ENCODE assay signal across 9 cellular contexts in the genomic region with DNA sequence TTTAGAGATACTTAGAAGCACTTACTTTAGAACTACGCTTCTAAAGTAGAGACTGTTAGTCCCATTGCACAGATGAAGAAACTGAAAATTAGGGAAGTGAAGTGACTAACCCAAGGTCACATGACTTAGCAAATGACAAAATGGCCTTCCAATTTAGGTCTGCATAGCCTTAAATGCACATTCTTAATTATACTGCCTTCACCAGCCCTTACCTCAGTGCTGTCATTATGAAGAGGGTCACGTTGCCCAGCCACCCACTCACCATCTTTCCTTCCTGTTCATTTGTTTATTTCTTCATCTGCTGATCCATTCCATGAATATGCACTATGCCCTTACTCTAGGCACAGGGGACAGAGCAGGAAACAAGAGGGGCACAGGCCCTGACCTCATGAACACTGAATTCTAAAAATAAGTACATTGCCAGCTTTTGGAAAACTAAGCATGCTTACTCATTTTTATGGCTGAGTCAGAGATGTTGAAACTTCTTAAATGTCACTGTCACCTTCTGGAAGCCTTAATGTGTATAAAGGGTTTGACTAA. TPM values are rescaled to one million over a fixed set of nuclear protein-coding genes. Genes with fewer than 3 reads are reported as not detected.
A peak's percentile ranks its signal among the peaks of the same experiment; 100 is the strongest.
DNase-seq lines count a peak whose midpoint lies in the region; ATAC-seq and TF ChIP-seq lines count a peak whose summit lies in the region.
"Had no signal": no experiment of that assay in that cellular context is flagged by ENCODE, and none has a peak within 500 bp of the region (broad histone marks: within the 10 kb centered on the region; RNA-seq: fewer than 3 reads in every experiment).

No MANE protein-coding gene starts in this region.

- ATAC-seq in stimulated activated effector memory CD8-positive, alpha-beta T cell treated with anti-CD3 and anti-CD28 coated beads, Interleukin-12 subunit alpha, Interleukin-12 subunit beta, amount 100 ng/mL, for 72 hours: peak; percentile 97
- ATAC-seq: CD8-positive, alpha-beta T cell had no signal

- H3K4me3 Mint-ChIP-seq in activated CD4-positive, alpha-beta T cell treated with anti-CD3 and anti-CD28 coated beads, Interleukin-2, amount 10 ng/mL, durations not matched to agents 24 days and 14 days: peak overlapping the region; percentile 42
- peak overlapping the region; percentile 29 for H3K4me3 Mint-ChIP-seq in stimulated activated effector memory CD8-positive, alpha-beta T cell treated with anti-CD3 and anti-CD28 coated beads, Interleukin-12 subunit alpha, Interleukin-12 subunit beta, amount 100 ng/mL, for 72 hours
- H3K4me3 Mint-ChIP-seq in endothelial cell (ENCODE audit: unreplicated experiment): no peak overlapping the region
- H3K4me3 Mint-ChIP-seq: CD8-positive, alpha-beta T cell had no signal

- H3K36me3 Mint-ChIP-seq in activated CD4-positive, alpha-beta T cell treated with anti-CD3 and anti-CD28 coated beads, Interleukin-2, amount 10 ng/mL, durations not matched to agents 24 days and 14 days (ENCODE audit: low read depth): peaks cover 73% of the 10 kb centered on the region
- H3K36me3 Mint-ChIP-seq in stimulated activated effector memory CD8-positive, alpha-beta T cell treated with anti-CD3 and anti-CD28 coated beads, Interleukin-12 subunit alpha, Interleukin-12 subunit beta, amount 100 ng/mL, for 72 hours: peaks cover 100% of the 10 kb centered on the region
- no peaks in the 10 kb centered on the region for H3K36me3 Mint-ChIP-seq in endothelial cell (ENCODE audit: low read depth, unreplicated experiment)

- DNase-seq in activated CD4-positive, alpha-beta T cell treated with anti-CD3 and anti-CD28 coated beads, Interleukin-2, amount 10 ng/mL, durations not matched to agents 24 days and 14 days: peak; percentile 61
- no peak for DNase-seq in activated CD4-positive, alpha-beta T cell treated with anti-CD3 and anti-CD28 coated beads, Interleukin-2, amount 50 U/mL, for 4 hours
- DNase-seq in NCI-H460 (ENCODE audit: extremely low read depth, low read depth) (peak; percentile 15), astrocyte of the spinal cord (ENCODE audit: low read depth, low spot score) (peak; percentile 3), SHP77 treated with DMSO at 0.1 percent for 48 hours (lab: John Stamatoyannopoulos, UW) (no peak), endothelial cell (ENCODE audit: low spot score) (no peak), midbrain (lab: John Stamatoyannopoulos, UW) (no peak)
- peak in 1 of 2 donors; percentile 68 for DNase-seq in stimulated activated effector memory CD8-positive, alpha-beta T cell treated with anti-CD3 and anti-CD28 coated beads, Interleukin-12 subunit alpha, Interleukin-12 subunit beta, amount 100 ng/mL, for 72 hours (ENCODE audit: low spot score in 2 of 2)
- DNase-seq: CD8-positive, alpha-beta T cell had no signal

- peaks cover 41% of the 10 kb centered on the region for H3K4me1 Mint-ChIP-seq in activated CD4-positive, alpha-beta T cell treated with anti-CD3 and anti-CD28 coated beads, Interleukin-2, amount 10 ng/mL, durations not matched to agents 24 days and 14 days
- H3K4me1 Mint-ChIP-seq in stimulated activated effector memory CD8-positive, alpha-beta T cell treated with anti-CD3 and anti-CD28 coated beads, Interleukin-12 subunit alpha, Interleukin-12 subunit beta, amount 100 ng/mL, for 72 hours: peaks cover 31% of the 10 kb centered on the region
- no peaks in the 10 kb centered on the region for H3K4me1 Mint-ChIP-seq in endothelial cell (ENCODE audit: unreplicated experiment)

- intact Hi-C loops in activated CD4-positive, alpha-beta T cell treated with anti-CD3 and anti-CD28 coated beads, Interleukin-2, amount 10 ng/mL, durations not matched to agents 24 days and 14 days (cut with micrococcal nuclease): loop anchor here (1.0 to 10.0 kb wide), 6 partner anchors 9 to 1335 kb away; partner anchors contain the start of genes HAVCR2 and ITK

- H3K9me3 Mint-ChIP-seq in activated CD4-positive, alpha-beta T cell treated with anti-CD3 and anti-CD28 coated beads, Interleukin-2, amount 10 ng/mL, durations not matched to agents 24 days and 14 days: no peaks in the 10 kb centered on the region
- no peaks in the 10 kb centered on the region for H3K9me3 Mint-ChIP-seq in stimulated activated effector memory CD8-positive, alpha-beta T cell treated with anti-CD3 and anti-CD28 coated beads, Interleukin-12 subunit alpha, Interleukin-12 subunit beta, amount 100 ng/mL, for 72 hours
- no peaks in the 10 kb centered on the region for H3K9me3 Mint-ChIP-seq in endothelial cell (ENCODE audit: unreplicated experiment)
- H3K9me3 Mint-ChIP-seq: CD8-positive, alpha-beta T cell had no signal

- H3K4me3 ChIP-seq in astrocyte of the spinal cord (ENCODE audit: low read depth, low read length): no peak overlapping the region

- in situ Hi-C loops in astrocyte of the spinal cord (cut with HindIII; ENCODE audit: low sequenced_read_pairs): no loop called here

- TF ChIP-seq CTCF in astrocyte of the spinal cord (IDR thresholded peaks at IDR 0.05; ENCODE audit: low read depth, low read length): no peak
- TF ChIP-seq CTCF in endothelial cell (IDR thresholded peaks at IDR 0.05; ENCODE audit: unreplicated experiment): no peak

- H3K27ac Mint-ChIP-seq in activated CD4-positive, alpha-beta T cell treated with anti-CD3 and anti-CD28 coated beads, Interleukin-2, amount 10 ng/mL, durations not matched to agents 24 days and 14 days: peak overlapping the region; percentile 93
- H3K27ac Mint-ChIP-seq in stimulated activated effector memory CD8-positive, alpha-beta T cell treated with anti-CD3 and anti-CD28 coated beads, Interleukin-12 subunit alpha, Interleukin-12 subunit beta, amount 100 ng/mL, for 72 hours: peak overlapping the region; percentile 60
- H3K27ac Mint-ChIP-seq in endothelial cell (ENCODE audit: unreplicated experiment): no peak overlapping the region
- H3K27ac Mint-ChIP-seq: CD8-positive, alpha-beta T cell had no signal

- no peaks in the 10 kb centered on the region for H3K27me3 Mint-ChIP-seq in activated CD4-positive, alpha-beta T cell treated with anti-CD3 and anti-CD28 coated beads, Interleukin-2, amount 10 ng/mL, durations not matched to agents 24 days and 14 days
- H3K27me3 Mint-ChIP-seq in endothelial cell (ENCODE audit: unreplicated experiment): no peaks in the 10 kb centered on the region

RNA-seq across cellular contexts. Expression of gene HAVCR2, which starts 8.6 kb away (rescaled TPM):
- total RNA-seq in activated CD4-positive, alpha-beta T cell treated with anti-CD3 and anti-CD28 coated beads, Interleukin-2, amount 10 ng/mL, durations not matched to agents 24 days and 14 days: 70.0 and 73.1 TPM in 2 replicates
- not detected in 2 replicates for total RNA-seq in NCI-H460 (2014; rRNA removed; shearing (Covaris generic))
- polyA plus RNA-seq in NCI-H460 (2014; cell fraction: nucleus; rRNA removed): not detected in 2 replicates
- 0.15 TPM for total RNA-seq in endothelial cell (ENCODE audit: unreplicated experiment)

RNA-seq across cellular contexts. Expression of gene HAVCR1, which starts 41.3 kb away (rescaled TPM):
- total RNA-seq in activated CD4-positive, alpha-beta T cell treated with anti-CD3 and anti-CD28 coated beads, Interleukin-2, amount 10 ng/mL, durations not matched to agents 24 days and 14 days: 1.6 and 2.2 TPM in 2 replicates
- not detected in 2 replicates for total RNA-seq in NCI-H460 (2014; rRNA removed; shearing (Covaris generic))
- polyA plus RNA-seq in NCI-H460 (2014; cell fraction: nucleus; rRNA removed): not detected in 2 replicates
- total RNA-seq in endothelial cell (ENCODE audit: unreplicated experiment): not detected

RNA-seq across cellular contexts. Expression of gene MED7, which starts 42.5 kb away (rescaled TPM):
- total RNA-seq in activated CD4-positive, alpha-beta T cell treated with anti-CD3 and anti-CD28 coated beads, Interleukin-2, amount 10 ng/mL, durations not matched to agents 24 days and 14 days: 13.2 and 14.6 TPM in 2 replicates
- total RNA-seq in NCI-H460 (2014; rRNA removed; shearing (Covaris generic)): 17.7 and 20.9 TPM in 2 replicates
- 7.1 and 18.7 TPM in 2 replicates for polyA plus RNA-seq in NCI-H460 (2014; cell fraction: nucleus; rRNA removed)
- 9.5 TPM for total RNA-seq in endothelial cell (ENCODE audit: unreplicated experiment)

Comparison
In these comparisons a context has a peak if more than half of its experiments do, and no peak if none do; other contexts are left out.
1. DNase-seq: peak in activated CD4-positive, alpha-beta T cell treated with anti-CD3 and anti-CD28 coated beads, Interleukin-2, amount 10 ng/mL, durations not matched to agents 24 days and 14 days (single experiment), NCI-H460 (single experiment) and astrocyte of the spinal cord (single experiment); none in activated CD4-positive, alpha-beta T cell treated with anti-CD3 and anti-CD28 coated beads, Interleukin-2, amount 50 U/mL, for 4 hours (0 of 2), SHP77 treated with DMSO at 0.1 percent for 48 hours (single experiment), endothelial cell (single experiment) and midbrain (single experiment).
2. RNA of gene HAVCR2, which starts 8.6 kb away (total RNA-seq): 70.0 to 73.1 TPM in activated CD4-positive, alpha-beta T cell treated with anti-CD3 and anti-CD28 coated beads, Interleukin-2, amount 10 ng/mL, durations not matched to agents 24 days and 14 days; 0.15 TPM in endothelial cell (single experiment) and not detected in NCI-H460; every median in the first group is over 10 times any median in the second.